Comparison of ENCODE assay signal across 14 cellular contexts in the genomic region with DNA sequence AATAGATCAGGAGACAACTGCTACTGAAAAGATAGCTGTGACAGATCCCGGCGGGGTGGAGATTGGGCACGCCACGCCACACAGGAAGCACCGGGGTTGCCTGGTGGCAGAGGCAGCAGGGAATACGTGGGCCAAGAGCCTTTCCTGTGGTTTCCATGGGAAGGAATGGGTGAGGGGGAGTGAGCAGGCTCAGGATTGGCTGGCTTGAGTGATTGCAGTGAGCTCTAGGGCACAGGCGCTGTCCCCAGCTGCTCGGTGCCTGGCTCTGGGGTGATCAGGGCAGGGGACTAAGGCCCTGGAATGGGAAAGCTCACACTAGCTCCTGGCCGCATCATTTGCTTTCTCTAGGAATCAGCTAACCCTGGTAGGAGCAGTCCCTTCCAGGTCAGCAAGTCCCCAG.
DNase-seq lines count a peak whose midpoint lies in the region; ATAC-seq and TF ChIP-seq lines count a peak whose summit lies in the region.
"Had no signal": no experiment of that assay in that cellular context is flagged by ENCODE, and none has a peak within 500 bp of the region (broad histone marks: within the 10 kb centered on the region; RNA-seq: fewer than 3 reads in every experiment).

No MANE protein-coding gene starts in this region.

- H2AFZ ChIP-seq in GM23338 (no peak overlapping the region; the same call in 1 of the 2 replicates), parathyroid adenoma (no peak overlapping the region), PC-3 (ENCODE audit: low read length) (no peak overlapping the region)

- H3K9ac ChIP-seq in parathyroid adenoma = no peak overlapping the region
- no peak overlapping the region for H3K9ac ChIP-seq in PC-3 (ENCODE audit: low read length)
- H3K9ac ChIP-seq: SK-N-SH had no signal

- H3K9me3 ChIP-seq in parathyroid adenoma (ENCODE audit: control insufficient read depth, low read length) = no peaks in the 10 kb centered on the region
- H3K9me3 ChIP-seq in PC-3 (ENCODE audit: low read length) = no peaks in the 10 kb centered on the region
- H3K9me3 ChIP-seq: SK-N-SH, suprapubic skin had no signal

- H3K79me2 ChIP-seq in GM23338 (replicated peaks; ENCODE audit: insufficient read depth) (no peaks in the 10 kb centered on the region), parathyroid adenoma (no peaks in the 10 kb centered on the region), PC-3 (ENCODE audit: low read length) (no peaks in the 10 kb centered on the region)

- CTCF ChIA-PET in activated CD8-positive, alpha-beta T cell treated with anti-CD3 and anti-CD28 coated beads, Interleukin-2, amount 10 ng/mL, durations not matched to agents 7 days and 5 days (lab: Charles Lee) = interaction anchor here (1.0 kb wide), 1 partner anchor 369 kb away, joined by 3 read pairs; no protein-coding TSS in a partner anchor
- CTCF ChIA-PET in PC-3 (lab: Charles Lee) = no interaction called here

- H3K4me3 ChIP-seq in GM23338 = no peak overlapping the region
- no peak overlapping the region for H3K4me3 ChIP-seq in parathyroid adenoma (ENCODE audit: low read depth, low read length)
- no peak overlapping the region for H3K4me3 ChIP-seq in PC-3 (ENCODE audit: low read length)

- ATAC-seq in GM23338 (peak; percentile 51), GM18909 (IDR thresholded peaks at IDR 0.05; ENCODE audit: poor library complexity, unreplicated experiment) (no peak), PC-3 (no peak)
- ATAC-seq in activated CD8-positive, alpha-beta T cell treated with anti-CD3 and anti-CD28 coated beads, Interleukin-2, amount 10 ng/mL, durations not matched to agents 7 days and 5 days = no peak
- ATAC-seq: sciatic nerve had no signal

- TF ChIP-seq CTCF in GM23338 (conservative IDR thresholded peaks at IDR 0.05; ENCODE audit: low read depth in 2 of 2) = no peak
- no peak for TF ChIP-seq CTCF in parathyroid adenoma (IDR thresholded peaks at IDR 0.05)
- TF ChIP-seq CTCF in type B pancreatic cell (conservative IDR thresholded peaks at IDR 0.05) = no peak
- no peak for TF ChIP-seq CTCF in PC-3 (conservative IDR thresholded peaks at IDR 0.05; ENCODE audit: low read depth, low read length)

- POLR2A ChIA-PET in activated CD8-positive, alpha-beta T cell treated with anti-CD3 and anti-CD28 coated beads, Interleukin-2, amount 10 ng/mL, durations not matched to agents 7 days and 5 days (lab: Charles Lee) = interaction anchor here (0.6 kb wide), 1 partner anchor 294 kb away, joined by 4 read pairs; no protein-coding TSS in a partner anchor
- POLR2A ChIA-PET in PC-3 (lab: Charles Lee; ENCODE audit: unreplicated experiment) = no interaction called here

- peaks cover 23% of the 10 kb centered on the region for H3K4me1 Mint-ChIP-seq in GM23338
- H3K4me1 Mint-ChIP-seq in activated CD8-positive, alpha-beta T cell treated with anti-CD3 and anti-CD28 coated beads, Interleukin-2, amount 10 ng/mL, durations not matched to agents 7 days and 5 days (ENCODE audit: low read depth) = peaks cover 5% of the 10 kb centered on the region
- no peaks in the 10 kb centered on the region for H3K4me1 Mint-ChIP-seq in type B pancreatic cell (ENCODE audit: unreplicated experiment)

- peaks cover 21% of the 10 kb centered on the region; the same call in 1 of the 2 replicates for H3K27me3 ChIP-seq in GM23338 (ENCODE audit: insufficient read depth)
- no peaks in the 10 kb centered on the region for H3K27me3 ChIP-seq in parathyroid adenoma (ENCODE audit: control insufficient read depth, insufficient read depth, low read length)
- H3K27me3 ChIP-seq in PC-3 (ENCODE audit: low read length) = no peaks in the 10 kb centered on the region

- H3K9me3 Mint-ChIP-seq in GM23338 (no peaks in the 10 kb centered on the region), type B pancreatic cell (no peaks in the 10 kb centered on the region)
- no peaks in the 10 kb centered on the region for H3K9me3 Mint-ChIP-seq in activated CD8-positive, alpha-beta T cell treated with anti-CD3 and anti-CD28 coated beads, Interleukin-2, amount 10 ng/mL, durations not matched to agents 7 days and 5 days (ENCODE audit: insufficient read depth)
- H3K9me3 Mint-ChIP-seq: activated T-helper 2 cell treated with anti-CD3 and anti-CD28 coated beads, Interferon-gamma antibody, Interleukin-2, Interleukin-4, amounts not matched to agents 10 μg/mL and 5 μg/mL and 100 μg/mL, durations not matched to agents 14 hours and 24 hours and 36 hours had no signal

- peaks cover 13% of the 10 kb centered on the region; the same call in 1 of the 2 replicates for H3K4me1 ChIP-seq in GM23338 (ENCODE audit: insufficient read depth)
- no peaks in the 10 kb centered on the region for H3K4me1 ChIP-seq in parathyroid adenoma
- H3K4me1 ChIP-seq in PC-3 (ENCODE audit: insufficient read depth, low read length) = no peaks in the 10 kb centered on the region

- no TSS peak for BruUV-seq in PC-3 (replicated peaks; lab: Mats Ljungman, UMichigan)

- no peaks in the 10 kb centered on the region; the same call in 1 of the 2 replicates for H3F3A ChIP-seq in GM23338 (replicated peaks; ENCODE audit: low read depth)
- H3F3A ChIP-seq in PC-3 (ENCODE audit: low read length, unreplicated experiment) = no peaks in the 10 kb centered on the region

- H3K27ac ChIP-seq in GM23338 (ENCODE audit: low read depth) = no peak overlapping the region
- H3K27ac ChIP-seq in parathyroid adenoma = peak overlapping the region; percentile 24
- H3K27ac ChIP-seq in PC-3 (ENCODE audit: low read length) = no peak overlapping the region
- H3K27ac ChIP-seq: epithelial cell of prostate, suprapubic skin had no signal

- H3K27ac Mint-ChIP-seq in GM23338 (no peak overlapping the region), type B pancreatic cell (no peak overlapping the region)
- H3K27ac Mint-ChIP-seq in activated CD8-positive, alpha-beta T cell treated with anti-CD3 and anti-CD28 coated beads, Interleukin-2, amount 10 ng/mL, durations not matched to agents 7 days and 5 days = no peak overlapping the region
- H3K27ac Mint-ChIP-seq: activated T-helper 2 cell treated with anti-CD3 and anti-CD28 coated beads, Interferon-gamma antibody, Interleukin-2, Interleukin-4, amounts not matched to agents 10 μg/mL and 5 μg/mL and 100 μg/mL, durations not matched to agents 14 hours and 24 hours and 36 hours had no signal

- H3K4me2 ChIP-seq in GM23338 = peak overlapping the region; percentile 95; the same call in 1 of the 2 replicates
- no peak overlapping the region for H3K4me2 ChIP-seq in parathyroid adenoma (ENCODE audit: low read length)
- H3K4me2 ChIP-seq in PC-3 (ENCODE audit: low read length) = no peak overlapping the region

- 0 out of 2 replicates have a peak, but pooled peaks cover 4% of the 10 kb centered on the region for H3K9me2 ChIP-seq in GM23338 (ENCODE audit: insufficient read depth)
- no peaks in the 10 kb centered on the region for H3K9me2 ChIP-seq in PC-3 (replicated peaks; ENCODE audit: low read length)
- H3K9me2 ChIP-seq: SK-N-SH had no signal

- H4K20me1 ChIP-seq in GM23338 (replicated peaks; ENCODE audit: insufficient read depth) (no peaks in the 10 kb centered on the region), PC-3 (ENCODE audit: low read length) (no peaks in the 10 kb centered on the region)

- H3K27me3 Mint-ChIP-seq in GM23338 (ENCODE audit: insufficient read depth, low read depth, poor library complexity) = peaks cover 19% of the 10 kb centered on the region
- H3K27me3 Mint-ChIP-seq in activated CD8-positive, alpha-beta T cell treated with anti-CD3 and anti-CD28 coated beads, Interleukin-2, amount 10 ng/mL, durations not matched to agents 7 days and 5 days (ENCODE audit: low read depth) = peaks cover 44% of the 10 kb centered on the region
- peaks cover 75% of the 10 kb centered on the region for H3K27me3 Mint-ChIP-seq in type B pancreatic cell

- DNase-seq in GM23338 (ENCODE audit: low spot score) (peak; percentile 22), NCI-H69 (lab: John Stamatoyannopoulos, UW) (peak; percentile 49), globus pallidus (ENCODE audit: low spot score) (peak; percentile 76), type B pancreatic cell (ENCODE audit: extremely low spot score, unreplicated experiment) (no peak), PC-3 (no peak)
- no peak for DNase-seq in activated CD8-positive, alpha-beta T cell treated with anti-CD3 and anti-CD28 coated beads, Interleukin-2, amount 10 ng/mL, durations not matched to agents 7 days and 5 days
- DNase-seq: NCI-H82, SK-N-SH had no signal

- intact Hi-C loops in PC-3 (cut with micrococcal nuclease) = no loop called here

- H3K36me3 Mint-ChIP-seq in GM23338 (ENCODE audit: low read depth) = no peaks in the 10 kb centered on the region
- no peaks in the 10 kb centered on the region for H3K36me3 Mint-ChIP-seq in activated CD8-positive, alpha-beta T cell treated with anti-CD3 and anti-CD28 coated beads, Interleukin-2, amount 10 ng/mL, durations not matched to agents 7 days and 5 days (ENCODE audit: low read depth)
- no peaks in the 10 kb centered on the region for H3K36me3 Mint-ChIP-seq in type B pancreatic cell

- H3K4me3 Mint-ChIP-seq in GM23338 = no peak overlapping the region
- H3K4me3 Mint-ChIP-seq in activated CD8-positive, alpha-beta T cell treated with anti-CD3 and anti-CD28 coated beads, Interleukin-2, amount 10 ng/mL, durations not matched to agents 7 days and 5 days = no peak overlapping the region
- H3K4me3 Mint-ChIP-seq in type B pancreatic cell = no peak overlapping the region

- no peaks in the 10 kb centered on the region for H3K36me3 ChIP-seq in GM23338 (ENCODE audit: insufficient read depth)
- no peaks in the 10 kb centered on the region for H3K36me3 ChIP-seq in parathyroid adenoma (ENCODE audit: control insufficient read depth, insufficient read depth, low read length)
- H3K36me3 ChIP-seq in PC-3 (ENCODE audit: low read depth, low read length) = no peaks in the 10 kb centered on the region
- H3K36me3 ChIP-seq: suprapubic skin had no signal

TF ChIP-seq in GM23338, 12 proteins besides CTCF, POLR2A, EP300 and RAD21 (continues in another document):
- no peak for TF ChIP-seq NANOG (IDR thresholded peaks at IDR 0.05; ENCODE audit: borderline replicate concordance)

Comparison
In these comparisons a context has a peak if more than half of its experiments do, and no peak if none do; other contexts are left out.
1. DNase-seq: peak in GM23338 (single experiment), NCI-H69 (single experiment) and globus pallidus (single experiment); none in activated CD8-positive, alpha-beta T cell treated with anti-CD3 and anti-CD28 coated beads, Interleukin-2, amount 10 ng/mL, durations not matched to agents 7 days and 5 days (single experiment), type B pancreatic cell (single experiment) and PC-3 (single experiment).